ENCODE assay signal across 1 cellular context in the genomic region with DNA sequence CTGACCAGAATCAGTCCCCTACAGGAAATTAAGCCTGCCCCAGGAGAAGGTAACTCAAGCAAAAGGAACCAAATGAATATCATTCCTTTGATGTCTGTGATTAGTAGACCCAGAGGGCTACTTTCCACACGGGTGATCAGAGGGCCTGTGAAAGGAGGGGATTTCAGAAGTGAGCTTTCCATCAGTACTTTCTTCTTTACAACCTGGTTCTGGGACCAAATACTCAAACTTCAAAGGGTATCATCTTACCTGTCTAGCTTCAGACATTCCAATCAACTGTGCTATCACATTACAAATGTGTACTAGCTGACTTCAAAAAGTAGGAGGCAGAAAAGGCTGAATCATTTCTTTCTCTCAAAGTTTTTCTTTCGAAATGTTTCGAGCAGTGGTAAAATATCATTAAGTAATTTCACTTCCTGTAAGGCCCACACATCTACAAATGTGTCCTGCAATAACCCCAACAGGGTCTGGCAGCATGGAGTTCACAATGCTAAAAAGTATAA.
A peak's percentile ranks its signal among the peaks of the same experiment; 100 is the strongest.
TF ChIP-seq lines count a peak whose summit lies in the region.

No MANE protein-coding gene starts in this region.

TF ChIP-seq in HCT116, 20 proteins besides CTCF, POLR2A, EP300 and RAD21 (continued from another document):
- TF ChIP-seq, protein P1, sequence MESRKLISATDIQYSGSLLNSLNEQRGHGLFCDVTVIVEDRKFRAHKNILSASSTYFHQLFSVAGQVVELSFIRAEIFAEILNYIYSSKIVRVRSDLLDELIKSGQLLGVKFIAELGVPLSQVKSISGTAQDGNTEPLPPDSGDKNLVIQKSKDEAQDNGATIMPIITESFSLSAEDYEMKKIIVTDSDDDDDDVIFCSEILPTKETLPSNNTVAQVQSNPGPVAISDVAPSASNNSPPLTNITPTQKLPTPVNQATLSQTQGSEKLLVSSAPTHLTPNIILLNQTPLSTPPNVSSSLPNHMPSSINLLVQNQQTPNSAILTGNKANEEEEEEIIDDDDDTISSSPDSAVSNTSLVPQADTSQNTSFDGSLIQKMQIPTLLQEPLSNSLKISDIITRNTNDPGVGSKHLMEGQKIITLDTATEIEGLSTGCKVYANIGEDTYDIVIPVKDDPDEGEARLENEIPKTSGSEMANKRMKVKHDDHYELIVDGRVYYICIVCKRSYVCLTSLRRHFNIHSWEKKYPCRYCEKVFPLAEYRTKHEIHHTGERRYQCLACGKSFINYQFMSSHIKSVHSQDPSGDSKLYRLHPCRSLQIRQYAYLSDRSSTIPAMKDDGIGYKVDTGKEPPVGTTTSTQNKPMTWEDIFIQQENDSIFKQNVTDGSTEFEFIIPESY (IDR thresholded peaks at IDR 0.05; ENCODE audit: extremely low read depth, insufficient replicate concordance, low read length): no peak
- TF ChIP-seq ZNF274 (IDR thresholded peaks at IDR 0.05; ENCODE audit: low read depth, low read length): no peak
- TF ChIP-seq YY1 (IDR thresholded peaks at IDR 0.05; ENCODE audit: extremely low read depth, insufficient replicate concordance, low read depth, low read length): no peak
- TF ChIP-seq ZFX (IDR thresholded peaks at IDR 0.05): no peak
- TF ChIP-seq CEBPB (IDR thresholded peaks at IDR 0.05; ENCODE audit: low read depth): 0 out of 2 replicates have a peak, but pooled peaks have one; percentile 13
- TF ChIP-seq EGR1 (IDR thresholded peaks at IDR 0.05; ENCODE audit: low read depth): no peak
